Comparison of ENCODE assay signal across 8 cellular contexts in genomic region chr10:71725998-71726672, GRCh38. TPM values are rescaled to one million over a fixed set of nuclear protein-coding genes. Genes with fewer than 3 reads are reported as not detected.
DNase-seq lines count a peak whose midpoint lies in the region; ATAC-seq and TF ChIP-seq lines count a peak whose summit lies in the region.

No MANE protein-coding gene starts in this region.

- no peaks in the 10 kb centered on the region for H3K9me3 ChIP-seq in liver (ENCODE audit: control insufficient read depth in 4 of 4, low read length in 3 of 4)

- ATAC-seq in stimulated activated naive CD8-positive, alpha-beta T cell treated with anti-CD3 and anti-CD28 coated beads, Interleukin-15, amount 100 ng/mL, for 72 hours: peak; percentile 55
- ATAC-seq in GM21737 (IDR thresholded peaks at IDR 0.05; ENCODE audit: unreplicated experiment): no peak
- ATAC-seq in GM19397 (IDR thresholded peaks at IDR 0.05; ENCODE audit: unreplicated experiment): no peak

- TF ChIP-seq RAD21 in liver (IDR thresholded peaks at IDR 0.05): peak in 1 of 2 donors; percentile 14

- H3K27me3 ChIP-seq in liver (ENCODE audit: control insufficient read depth in 4 of 4, insufficient read depth in 4 of 4, low read length in 3 of 4): no peaks in the 10 kb centered on the region

- WGBS in liver: 78% methylated on average over 9 of the region's 9 CpGs

- H3K4me3 ChIP-seq in liver (ENCODE audit: low read depth in 1 of 3, low read length in 3 of 3): no peak overlapping the region

- H3K4me3 Mint-ChIP-seq in activated naive CD4-positive, alpha-beta T cell treated with anti-CD3 and anti-CD28 coated beads, Interleukin-2, amount 50 U/mL, for 24 hours: peak overlapping the region; percentile 77
- peak overlapping the region; percentile 68 to 74 for H3K4me3 Mint-ChIP-seq in stimulated activated naive CD8-positive, alpha-beta T cell treated with anti-CD3 and anti-CD28 coated beads, Interleukin-15, amount 100 ng/mL, for 72 hours

- no peak overlapping the region for H3K9ac ChIP-seq in liver (ENCODE audit: low read depth in 1 of 2, low read length in 2 of 2)

- no peaks in the 10 kb centered on the region for H3K36me3 ChIP-seq in liver (ENCODE audit: control insufficient read depth in 4 of 4, insufficient read depth in 3 of 4, low read depth in 1 of 4, low read length in 3 of 4)

- peaks cover 0 to 8% (median 4%) of the 10 kb centered on the region in 4 donors for H3K4me1 ChIP-seq in liver (ENCODE audit: control insufficient read depth in 4 of 4, insufficient read depth in 4 of 4, low read length in 3 of 4)

- TF ChIP-seq CTCF in GM10266 (IDR thresholded peaks at IDR 0.05; ENCODE audit: control insufficient read depth, insufficient read depth, low read depth, missing control alignments) (peak; percentile 31), liver (IDR thresholded peaks at IDR 0.05; ENCODE audit: low read depth, low read length, missing input control) (peak; percentile 21)

- H3K4me1 Mint-ChIP-seq in activated naive CD4-positive, alpha-beta T cell treated with anti-CD3 and anti-CD28 coated beads, Interleukin-2, amount 50 U/mL, for 24 hours: peaks cover 90% of the 10 kb centered on the region
- peaks cover 87% of the 10 kb centered on the region for H3K4me1 Mint-ChIP-seq in stimulated activated naive CD8-positive, alpha-beta T cell treated with anti-CD3 and anti-CD28 coated beads, Interleukin-15, amount 100 ng/mL, for 72 hours

- H3K27me3 Mint-ChIP-seq in activated naive CD4-positive, alpha-beta T cell treated with anti-CD3 and anti-CD28 coated beads, Interleukin-2, amount 50 U/mL, for 24 hours: no peaks in the 10 kb centered on the region
- H3K27me3 Mint-ChIP-seq in stimulated activated naive CD8-positive, alpha-beta T cell treated with anti-CD3 and anti-CD28 coated beads, Interleukin-15, amount 100 ng/mL, for 72 hours: no peaks in the 10 kb centered on the region

- no peaks in the 10 kb centered on the region for H3K9me3 Mint-ChIP-seq in activated naive CD4-positive, alpha-beta T cell treated with anti-CD3 and anti-CD28 coated beads, Interleukin-2, amount 50 U/mL, for 24 hours
- no peaks in the 10 kb centered on the region for H3K9me3 Mint-ChIP-seq in stimulated activated naive CD8-positive, alpha-beta T cell treated with anti-CD3 and anti-CD28 coated beads, Interleukin-15, amount 100 ng/mL, for 72 hours

- H3K27ac Mint-ChIP-seq in activated naive CD4-positive, alpha-beta T cell treated with anti-CD3 and anti-CD28 coated beads, Interleukin-2, amount 50 U/mL, for 24 hours: peak overlapping the region; percentile 99
- H3K27ac Mint-ChIP-seq in stimulated activated naive CD8-positive, alpha-beta T cell treated with anti-CD3 and anti-CD28 coated beads, Interleukin-15, amount 100 ng/mL, for 72 hours: peak overlapping the region; percentile 92 to 95

- no peaks in the 10 kb centered on the region for H3K36me3 Mint-ChIP-seq in activated naive CD4-positive, alpha-beta T cell treated with anti-CD3 and anti-CD28 coated beads, Interleukin-2, amount 50 U/mL, for 24 hours

- DNase-seq in GM10266 (ENCODE audit: extremely low spot score) (peak; percentile 55), OCI-M1 (lab: John Stamatoyannopoulos, UW) (peak; percentile 68), NCI-H2196 treated with DMSO at 0.1 percent for 48 hours (lab: John Stamatoyannopoulos, UW; ENCODE audit: unreplicated experiment) (no peak)
- peak; percentile 67 to 77 for DNase-seq in stimulated activated naive CD8-positive, alpha-beta T cell treated with anti-CD3 and anti-CD28 coated beads, Interleukin-15, amount 100 ng/mL, for 72 hours

- peak overlapping the region in 1 of 2 donors; percentile 67 for H3K27ac ChIP-seq in liver (ENCODE audit: low read depth in 1 of 2, low read length in 2 of 2)

TF ChIP-seq in liver, 16 proteins besides CTCF, POLR2A, EP300 and RAD21:
- TF ChIP-seq, protein P1, sequence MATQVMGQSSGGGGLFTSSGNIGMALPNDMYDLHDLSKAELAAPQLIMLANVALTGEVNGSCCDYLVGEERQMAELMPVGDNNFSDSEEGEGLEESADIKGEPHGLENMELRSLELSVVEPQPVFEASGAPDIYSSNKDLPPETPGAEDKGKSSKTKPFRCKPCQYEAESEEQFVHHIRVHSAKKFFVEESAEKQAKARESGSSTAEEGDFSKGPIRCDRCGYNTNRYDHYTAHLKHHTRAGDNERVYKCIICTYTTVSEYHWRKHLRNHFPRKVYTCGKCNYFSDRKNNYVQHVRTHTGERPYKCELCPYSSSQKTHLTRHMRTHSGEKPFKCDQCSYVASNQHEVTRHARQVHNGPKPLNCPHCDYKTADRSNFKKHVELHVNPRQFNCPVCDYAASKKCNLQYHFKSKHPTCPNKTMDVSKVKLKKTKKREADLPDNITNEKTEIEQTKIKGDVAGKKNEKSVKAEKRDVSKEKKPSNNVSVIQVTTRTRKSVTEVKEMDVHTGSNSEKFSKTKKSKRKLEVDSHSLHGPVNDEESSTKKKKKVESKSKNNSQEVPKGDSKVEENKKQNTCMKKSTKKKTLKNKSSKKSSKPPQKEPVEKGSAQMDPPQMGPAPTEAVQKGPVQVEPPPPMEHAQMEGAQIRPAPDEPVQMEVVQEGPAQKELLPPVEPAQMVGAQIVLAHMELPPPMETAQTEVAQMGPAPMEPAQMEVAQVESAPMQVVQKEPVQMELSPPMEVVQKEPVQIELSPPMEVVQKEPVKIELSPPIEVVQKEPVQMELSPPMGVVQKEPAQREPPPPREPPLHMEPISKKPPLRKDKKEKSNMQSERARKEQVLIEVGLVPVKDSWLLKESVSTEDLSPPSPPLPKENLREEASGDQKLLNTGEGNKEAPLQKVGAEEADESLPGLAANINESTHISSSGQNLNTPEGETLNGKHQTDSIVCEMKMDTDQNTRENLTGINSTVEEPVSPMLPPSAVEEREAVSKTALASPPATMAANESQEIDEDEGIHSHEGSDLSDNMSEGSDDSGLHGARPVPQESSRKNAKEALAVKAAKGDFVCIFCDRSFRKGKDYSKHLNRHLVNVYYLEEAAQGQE (IDR thresholded peaks at IDR 0.05): no peak
- no peak for TF ChIP-seq YY1 (IDR thresholded peaks at IDR 0.05)
- TF ChIP-seq, protein P2, sequence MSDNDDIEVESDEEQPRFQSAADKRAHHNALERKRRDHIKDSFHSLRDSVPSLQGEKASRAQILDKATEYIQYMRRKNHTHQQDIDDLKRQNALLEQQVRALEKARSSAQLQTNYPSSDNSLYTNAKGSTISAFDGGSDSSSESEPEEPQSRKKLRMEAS (IDR thresholded peaks at IDR 0.05): no peak
TF ChIP-seq in liver: peak in this region for 0.

RNA-seq across cellular contexts. Expression of gene C10orf105, which starts 6.6 kb away (rescaled TPM):
- total RNA-seq in liver: under 1 TPM in 1 of 2 donors, not detected in 1; under 0.01 TPM
- under 1 TPM in 1 of 2 donors, not detected in 1; 0.07 TPM for polyA plus RNA-seq in liver

RNA-seq across cellular contexts. Expression of gene VSIR, which starts 47.2 kb away (rescaled TPM):
- total RNA-seq in liver: 10 to 100 TPM; 11.3 to 12.2 TPM
- 10 to 100 TPM in 1 of 2 donors, 1 to 10 TPM in 1; 7.2 to 10.3 TPM for polyA plus RNA-seq in liver
